ENCODE assay signal across 25 cellular contexts in the genomic region with DNA sequence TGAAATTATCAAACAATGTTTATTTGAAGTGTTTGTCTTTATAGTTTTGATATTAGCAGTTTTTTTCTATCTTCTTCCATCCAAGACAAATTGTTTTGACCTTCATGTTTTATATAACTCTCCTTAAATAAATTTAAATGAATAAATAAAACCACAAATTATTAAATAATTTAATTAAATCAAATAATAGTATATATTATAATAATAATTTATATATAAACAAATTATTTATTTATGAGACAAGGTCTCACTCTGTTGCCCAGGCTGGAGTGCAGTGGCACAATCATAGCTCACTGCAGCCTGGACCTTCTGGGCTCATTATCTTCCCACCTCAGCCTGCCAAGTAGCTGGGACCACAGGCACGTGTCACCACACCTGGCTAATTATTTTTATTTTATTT. TPM values are rescaled to one million over a fixed set of nuclear protein-coding genes. Genes with fewer than 3 reads are reported as not detected.
"Had no signal": no experiment of that assay in that cellular context is flagged by ENCODE, and none has a peak within 500 bp of the region (broad histone marks: within the 10 kb centered on the region; RNA-seq: fewer than 3 reads in every experiment).

No MANE protein-coding gene starts in this region.

- H3K27ac ChIP-seq: adrenal gland, ascending aorta, brain microvascular endothelial cell, hepatocyte, neural progenitor cell, thoracic aorta, upper lobe of right lung, WERI-Rb-1 had no signal

- H3K27ac Mint-ChIP-seq: neural progenitor cell had no signal

- ATAC-seq: activated naive CD4-positive, alpha-beta T cell treated with anti-CD3 and anti-CD28 coated beads, Interleukin-2, amount 50 U/mL, for 72 hours; effector memory CD8-positive, alpha-beta T cell; esophagus mucosa; stimulated activated effector memory CD8-positive, alpha-beta T cell treated with anti-CD3 and anti-CD28 coated beads, Interleukin-12 subunit alpha, Interleukin-12 subunit beta, amount 100 ng/mL, for 72 hours; upper lobe of right lung had no signal

- H3K27me3 ChIP-seq: adrenal gland, ascending aorta, brain microvascular endothelial cell, hepatocyte, neural progenitor cell, stomach, upper lobe of right lung had no signal

- H3K4me3 Mint-ChIP-seq: effector memory CD8-positive, alpha-beta T cell; memory B cell; neural progenitor cell; stimulated activated effector memory CD8-positive, alpha-beta T cell treated with anti-CD3 and anti-CD28 coated beads, Interleukin-12 subunit alpha, Interleukin-12 subunit beta, amount 100 ng/mL, for 72 hours had no signal

- H3K9me3 ChIP-seq: adrenal gland, ascending aorta, stomach, thoracic aorta, upper lobe of right lung had no signal

- H3K4me1 Mint-ChIP-seq: neural progenitor cell had no signal

- DNase-seq: activated CD4-positive, alpha-beta T cell treated with anti-CD3 and anti-CD28 coated beads for 1 hour; activated CD4-positive, alpha-beta T cell treated with anti-CD3 and anti-CD28 coated beads, Interleukin-2, amount 50 U/mL, for 4 hours; activated gamma-delta T cell treated with Interleukin-2 at 50 U/mL for 16 hours; activated T-cell treated with anti-CD3 and anti-CD28 coated beads for 4 hours; brain microvascular endothelial cell; caudate nucleus; effector memory CD8-positive, alpha-beta T cell; foreskin melanocyte; glutamatergic neuron; kidney glomerular epithelial cell; small intestine; stimulated activated CD4-positive, alpha-beta T cell treated with anti-CD3 and anti-CD28 coated beads, Interleukin-2, amount 100 ng/mL, for 24 hours; T-helper 1 cell; WERI-Rb-1 had no signal

- H3K4me1 ChIP-seq: ascending aorta, neural progenitor cell, upper lobe of right lung had no signal

- H3K27me3 Mint-ChIP-seq: effector memory CD8-positive, alpha-beta T cell; memory B cell had no signal

- H3K4me3 ChIP-seq: adrenal gland, ascending aorta, hepatocyte, neural progenitor cell, stomach, thoracic aorta, upper lobe of right lung had no signal

- H3K36me3 ChIP-seq: neural progenitor cell had no signal

- H3K9me3 Mint-ChIP-seq: activated naive CD4-positive, alpha-beta T cell treated with anti-CD3 and anti-CD28 coated beads, Interleukin-2, amount 50 U/mL, for 72 hours; effector memory CD8-positive, alpha-beta T cell; memory B cell; neural progenitor cell; stimulated activated effector memory CD8-positive, alpha-beta T cell treated with anti-CD3 and anti-CD28 coated beads, Interleukin-12 subunit alpha, Interleukin-12 subunit beta, amount 100 ng/mL, for 72 hours had no signal

RNA-seq across cellular contexts. Expression of gene GATD3, which starts 38.7 kb away (rescaled TPM):
- total RNA-seq: ascending aorta had no signal
